11 cellular contexts compared by ENCODE assay signal in genomic region chr18:9719421-9719981, GRCh38. TPM values are rescaled to one million over a fixed set of nuclear protein-coding genes. Genes with fewer than 3 reads are reported as not detected.
DNase-seq lines count a peak whose midpoint lies in the region; ATAC-seq and TF ChIP-seq lines count a peak whose summit lies in the region.
"Had no signal": no experiment of that assay in that cellular context is flagged by ENCODE, and none has a peak within 500 bp of the region (broad histone marks: within the 10 kb centered on the region; RNA-seq: fewer than 3 reads in every experiment).

No MANE protein-coding gene starts in this region.

- H3K4me1 ChIP-seq in PC-3 (ENCODE audit: insufficient read depth, low read length): peaks cover 12% of the 10 kb centered on the region
- H3K4me1 ChIP-seq: parathyroid adenoma had no signal

- H4K20me1 ChIP-seq in PC-3 (ENCODE audit: low read length): no peaks in the 10 kb centered on the region

- H3K9me3 ChIP-seq in PC-3 (ENCODE audit: low read length): no peaks in the 10 kb centered on the region
- H3K9me3 ChIP-seq: tibial nerve had no signal

- H2AFZ ChIP-seq in PC-3 (ENCODE audit: low read length): peak overlapping the region; percentile 70
- H2AFZ ChIP-seq: parathyroid adenoma had no signal

- no peak for TF ChIP-seq CTCF in PC-3 (conservative IDR thresholded peaks at IDR 0.05; ENCODE audit: low read depth, low read length)
- no peak for TF ChIP-seq CTCF in epithelial cell of proximal tubule (conservative IDR thresholded peaks at IDR 0.05; ENCODE audit: low read depth, low read length)

- POLR2A ChIA-PET in PC-3 (lab: Charles Lee; ENCODE audit: unreplicated experiment): no interaction called here

- ATAC-seq in PC-3: peak; percentile 82
- ATAC-seq in GM21737 (IDR thresholded peaks at IDR 0.05; ENCODE audit: unreplicated experiment): no peak
- no peak for ATAC-seq in HG03097 (IDR thresholded peaks at IDR 0.05; ENCODE audit: low FRiP score, unreplicated experiment)

- H3K9me2 ChIP-seq in PC-3 (replicated peaks; ENCODE audit: low read length): no peaks in the 10 kb centered on the region

- H3K4me3 ChIP-seq in PC-3 (ENCODE audit: low read length) (peak overlapping the region; percentile 54), epithelial cell of proximal tubule (ENCODE audit: low read depth, low read length) (peak overlapping the region; percentile 35)

- H3K9ac ChIP-seq in PC-3 (ENCODE audit: low read length): peak overlapping the region; percentile 42
- H3K9ac ChIP-seq: parathyroid adenoma had no signal

- no peaks in the 10 kb centered on the region for H3K27me3 ChIP-seq in PC-3 (ENCODE audit: low read length)
- H3K27me3 ChIP-seq: tibial nerve had no signal

- CTCF ChIA-PET in PC-3 (lab: Charles Lee): interaction anchor here (0.6 kb wide), 1 partner anchor 16 kb away, joined by 3 read pairs; no protein-coding TSS in a partner anchor

- peak overlapping the region; percentile 82 for H3K4me2 ChIP-seq in PC-3 (ENCODE audit: low read length)

- peak; percentile 91 for DNase-seq in EL
- DNase-seq in PC-3: peak; percentile 91
- DNase-seq in epithelial cell of proximal tubule (ENCODE audit: low read depth): peak; percentile 61
- peak; percentile 80 for DNase-seq in putamen (ENCODE audit: low spot score)
- DNase-seq in NCI-H748 (lab: John Stamatoyannopoulos, UW; ENCODE audit: unreplicated experiment): no peak
- DNase-seq in cerebellar nuclear complex (lab: John Stamatoyannopoulos, UW): no peak
- DNase-seq: NCI-H526 had no signal

- BruUV-seq in PC-3 (replicated peaks; lab: Mats Ljungman, UMichigan): no TSS peak

- intact Hi-C loops in PC-3 (cut with micrococcal nuclease): no loop called here

- no peaks in the 10 kb centered on the region for H3K79me2 ChIP-seq in PC-3 (ENCODE audit: low read length)
- H3K79me2 ChIP-seq: parathyroid adenoma had no signal

- H3K27ac ChIP-seq in PC-3 (ENCODE audit: low read length): peak overlapping the region; percentile 93
- H3K27ac ChIP-seq: parathyroid adenoma, tibial nerve had no signal

- peaks cover 4% of the 10 kb centered on the region for H3F3A ChIP-seq in PC-3 (ENCODE audit: low read length, unreplicated experiment)

- H3K36me3 ChIP-seq in PC-3 (ENCODE audit: low read depth, low read length): no peaks in the 10 kb centered on the region

RNA-seq across cellular contexts. Expression of gene RAB31, which starts 11.4 kb away (rescaled TPM):
- total RNA-seq in PC-3 (2014; rRNA removed): 1.7 and 3.8 TPM in 2 replicates
- 17.7 and 31.2 TPM in 2 replicates for total RNA-seq in epithelial cell of proximal tubule

Comparison
In these comparisons a context has a peak if more than half of its experiments do, and no peak if none do; other contexts are left out.
1. DNase-seq: peak in EL (single experiment), PC-3 (single experiment), epithelial cell of proximal tubule (single experiment) and putamen (single experiment); none in NCI-H748 (single experiment) and cerebellar nuclear complex (0 of 2).